ENCODE assay signal across 1 cellular context in genomic region chr7:117791877-117792780, GRCh38.
A peak's percentile ranks its signal among the peaks of the same experiment; 100 is the strongest.
TF ChIP-seq lines count a peak whose summit lies in the region.

No MANE protein-coding gene starts in this region.

TF ChIP-seq in K562, 482 proteins besides CTCF, POLR2A, EP300 and RAD21 (continued from another document):
- TF ChIP-seq, protein P1, sequence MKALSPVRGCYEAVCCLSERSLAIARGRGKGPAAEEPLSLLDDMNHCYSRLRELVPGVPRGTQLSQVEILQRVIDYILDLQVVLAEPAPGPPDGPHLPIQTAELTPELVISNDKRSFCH (CRISPR knock-in tag; IDR thresholded peaks at IDR 0.05), result no peak
- TF ChIP-seq, protein P1 (tag; IDR thresholded peaks at IDR 0.05), result no peak
- TF ChIP-seq MYBL2 (IDR thresholded peaks at IDR 0.05; ENCODE audit: low read depth), result no peak; the same call in 1 of the 2 replicates
- TF ChIP-seq MYBL2 (CRISPR knock-in tag; IDR thresholded peaks at IDR 0.05; ENCODE audit: borderline replicate concordance), result no peak
- no peak; the same call in 1 of the 2 replicates for TF ChIP-seq ZNF41 (CRISPR knock-in tag; conservative IDR thresholded peaks at IDR 0.05)
- TF ChIP-seq, protein P2, sequence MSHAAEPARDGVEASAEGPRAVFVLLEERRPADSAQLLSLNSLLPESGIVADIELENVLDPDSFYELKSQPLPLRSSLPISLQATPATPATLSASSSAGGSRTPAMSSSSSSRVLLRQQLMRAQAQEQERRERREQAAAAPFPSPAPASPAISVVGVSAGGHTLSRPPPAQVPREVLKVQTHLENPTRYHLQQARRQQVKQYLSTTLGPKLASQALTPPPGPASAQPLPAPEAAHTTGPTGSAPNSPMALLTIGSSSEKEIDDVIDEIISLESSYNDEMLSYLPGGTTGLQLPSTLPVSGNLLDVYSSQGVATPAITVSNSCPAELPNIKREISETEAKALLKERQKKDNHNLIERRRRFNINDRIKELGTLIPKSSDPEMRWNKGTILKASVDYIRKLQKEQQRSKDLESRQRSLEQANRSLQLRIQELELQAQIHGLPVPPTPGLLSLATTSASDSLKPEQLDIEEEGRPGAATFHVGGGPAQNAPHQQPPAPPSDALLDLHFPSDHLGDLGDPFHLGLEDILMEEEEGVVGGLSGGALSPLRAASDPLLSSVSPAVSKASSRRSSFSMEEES (CRISPR knock-in tag; IDR thresholded peaks at IDR 0.05), result no peak
- no peak; the same call in 1 of the 2 replicates for TF ChIP-seq CREB3L1 (IDR thresholded peaks at IDR 0.05; ENCODE audit: borderline replicate concordance, low read depth)
- TF ChIP-seq RFX1 (IDR thresholded peaks at IDR 0.05), result no peak
- no peak for TF ChIP-seq MTF1 (CRISPR knock-in tag; IDR thresholded peaks at IDR 0.05; ENCODE audit: borderline replicate concordance)
- peak; percentile 94; the same call in 1 of the 2 replicates for TF ChIP-seq NBN (IDR thresholded peaks at IDR 0.05; ENCODE audit: low read depth)
- TF ChIP-seq HLTF (IDR thresholded peaks at IDR 0.05), result 0 out of 2 replicates have a peak, but pooled peaks have one; percentile 64
- TF ChIP-seq ZNF668 (CRISPR knock-in tag; IDR thresholded peaks at IDR 0.05), result no peak
- TF ChIP-seq, protein P3, sequence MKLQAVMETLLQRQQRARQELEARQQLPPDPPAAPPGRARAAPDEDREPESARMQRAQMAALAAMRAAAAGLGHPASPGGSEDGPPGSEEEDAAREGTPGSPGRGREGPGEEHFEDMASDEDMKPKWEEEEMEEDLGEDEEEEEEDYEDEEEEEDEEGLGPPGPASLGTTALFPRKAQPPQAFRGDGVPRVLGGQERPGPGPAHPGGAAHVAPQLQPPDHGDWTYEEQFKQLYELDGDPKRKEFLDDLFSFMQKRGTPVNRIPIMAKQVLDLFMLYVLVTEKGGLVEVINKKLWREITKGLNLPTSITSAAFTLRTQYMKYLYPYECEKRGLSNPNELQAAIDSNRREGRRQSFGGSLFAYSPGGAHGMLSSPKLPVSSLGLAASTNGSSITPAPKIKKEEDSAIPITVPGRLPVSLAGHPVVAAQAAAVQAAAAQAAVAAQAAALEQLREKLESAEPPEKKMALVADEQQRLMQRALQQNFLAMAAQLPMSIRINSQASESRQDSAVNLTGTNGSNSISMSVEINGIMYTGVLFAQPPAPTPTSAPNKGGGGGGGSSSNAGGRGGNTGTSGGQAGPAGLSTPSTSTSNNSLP (IDR thresholded peaks at IDR 0.05; ENCODE audit: borderline replicate concordance, low read depth, low read length), result 0 out of 2 replicates have a peak, but pooled peaks have one; percentile 69
- peak; percentile 91 for TF ChIP-seq NCOA1 (IDR thresholded peaks at IDR 0.05; ENCODE audit: low read depth)
- TF ChIP-seq ZNF165 (CRISPR knock-in tag; IDR thresholded peaks at IDR 0.05; ENCODE audit: borderline replicate concordance), result no peak
- no peak for TF ChIP-seq ILF3 (IDR thresholded peaks at IDR 0.05; ENCODE audit: borderline replicate concordance)
- no peak for TF ChIP-seq IRF2 (CRISPR knock-in tag; IDR thresholded peaks at IDR 0.05)
- TF ChIP-seq RCOR1 (IDR thresholded peaks at IDR 0.05; ENCODE audit: borderline replicate concordance in 1 of 2, low read depth in 2 of 2, low read length in 2 of 2), result peak; percentile 81 to 98
- TF ChIP-seq ZFP1 (CRISPR knock-in tag; IDR thresholded peaks at IDR 0.05), result no peak
- TF ChIP-seq ZNF274 (IDR thresholded peaks at IDR 0.05; ENCODE audit: borderline replicate concordance, low read depth, low read length), result peak; percentile 61; the same call in 1 of the 2 replicates
- TF ChIP-seq TAF15 (IDR thresholded peaks at IDR 0.05; ENCODE audit: low read depth, low read length), result no peak
- TF ChIP-seq NFE2 (IDR thresholded peaks at IDR 0.05; ENCODE audit: low read depth), result peak; percentile 83
- no peak for TF ChIP-seq ZFP30 (CRISPR knock-in tag; IDR thresholded peaks at IDR 0.05; ENCODE audit: borderline replicate concordance)
- TF ChIP-seq ERF (CRISPR knock-in tag; IDR thresholded peaks at IDR 0.05), result peak; percentile 80; the same call in 1 of the 2 replicates
- no peak for TF ChIP-seq ZNF407 (IDR thresholded peaks at IDR 0.05; ENCODE audit: low read depth)
- TF ChIP-seq ZNF444 (CRISPR knock-in tag; IDR thresholded peaks at IDR 0.05), result no peak; the same call in 1 of the 2 replicates
- no peak for TF ChIP-seq SMAD1 (IDR thresholded peaks at IDR 0.05; ENCODE audit: low read depth, low read length, partially characterized antibody)
- TF ChIP-seq NR1H2 (CRISPR knock-in tag; IDR thresholded peaks at IDR 0.05), result no peak
- no peak for TF ChIP-seq GTF2A2 (tag; IDR thresholded peaks at IDR 0.05)
- TF ChIP-seq ETV6 (IDR thresholded peaks at IDR 0.05; ENCODE audit: borderline replicate concordance in 1 of 2, low read depth in 2 of 2, low read length in 1 of 2), result peak; percentile 96 to 99
- no peak; the same call in 1 of the 2 replicates for TF ChIP-seq ETV6 (CRISPR knock-in tag; IDR thresholded peaks at IDR 0.05; ENCODE audit: borderline replicate concordance)
- TF ChIP-seq PHTF2 (CRISPR knock-in tag; IDR thresholded peaks at IDR 0.05), result no peak
- TF ChIP-seq ZNF280A (IDR thresholded peaks at IDR 0.05; ENCODE audit: low read depth, partially characterized antibody), result no peak
- TF ChIP-seq ZKSCAN1 (IDR thresholded peaks at IDR 0.05; ENCODE audit: low read depth, low read length), result peak; percentile 85
- peak; percentile 85 for TF ChIP-seq BHLHE40 (IDR thresholded peaks at IDR 0.05; ENCODE audit: low read length)
- TF ChIP-seq TGIF2 (CRISPR knock-in tag; IDR thresholded peaks at IDR 0.05), result no peak
